In the genomic region with DNA sequence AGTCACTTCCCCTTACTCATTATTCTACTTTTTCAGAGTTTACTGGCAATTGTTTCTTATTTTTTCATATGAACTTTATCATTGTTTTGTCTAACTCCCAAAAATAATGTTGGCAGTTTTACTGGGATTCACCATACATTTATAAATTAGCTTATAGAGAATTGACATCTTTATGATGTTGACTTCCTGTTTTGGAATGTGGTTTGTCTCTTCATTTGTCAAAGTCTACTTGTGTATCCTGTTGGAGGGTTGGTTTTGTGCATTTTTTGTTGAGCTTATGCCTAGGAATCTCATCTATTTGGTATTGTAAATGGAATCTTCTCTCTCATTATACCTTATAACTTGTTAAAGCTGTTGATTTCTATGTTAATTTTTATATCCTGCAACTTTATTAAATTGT, we compare ENCODE assay signal across 17 cellular contexts. TPM values are rescaled to one million over a fixed set of nuclear protein-coding genes. Genes with fewer than 3 reads are reported as not detected.
DNase-seq lines count a peak whose midpoint lies in the region; ATAC-seq and TF ChIP-seq lines count a peak whose summit lies in the region.
"Had no signal": no experiment of that assay in that cellular context is flagged by ENCODE, and none has a peak within 500 bp of the region (broad histone marks: within the 10 kb centered on the region; RNA-seq: fewer than 3 reads in every experiment).

No MANE protein-coding gene starts in this region.

- no peak overlapping the region for H3K9ac ChIP-seq in BLaER1 treated with 17β-estradiol and CSF1 and Interleukin-3, amounts not matched to agents 10 nM and 100 nM

- peak overlapping the region; percentile 67 for H3K27ac Mint-ChIP-seq in T-helper 2 cell treated with Interferon-gamma antibody and Interleukin-4, amounts not matched to agents 5 μg/mL and 100 μg/mL, for 36 hours
- H3K27ac Mint-ChIP-seq in activated naive CD8-positive, alpha-beta T cell treated with anti-CD3 and anti-CD28 coated beads, Interleukin-2, amount 50 U/mL, for 24 hours, result no peak overlapping the region
- H3K27ac Mint-ChIP-seq: CD8-positive, alpha-beta T cell; stimulated activated naive CD8-positive, alpha-beta T cell treated with anti-CD3 and anti-CD28 coated beads, Interleukin-15, Interleukin-2, amounts not matched to agents 100 ng/mL and 50 ng/mL, for 24 hours had no signal

- peaks cover 13 to 51% (median 32%) of the 10 kb centered on the region in 10 experiments for H3K4me1 ChIP-seq in BLaER1 treated with 17β-estradiol and CSF1 and Interleukin-3, amounts not matched to agents 10 nM and 100 nM

- H3K27ac ChIP-seq in BLaER1 treated with 17β-estradiol and CSF1 and Interleukin-3, amounts not matched to agents 10 nM and 100 nM, result no peak overlapping the region

- peaks cover 0 to 34% (median 23%) of the 10 kb centered on the region in 11 experiments; a peak in 19 of 22 replicates for H3K9me3 ChIP-seq in BLaER1 treated with 17β-estradiol and CSF1 and Interleukin-3, amounts not matched to agents 10 nM and 100 nM (replicated peaks in 1 of 11)

- peak overlapping the region in 9 of 11 experiments; percentile 2 to 55 (median 29); a peak in 11 of 22 replicates for H3K4me2 ChIP-seq in BLaER1 treated with 17β-estradiol and CSF1 and Interleukin-3, amounts not matched to agents 10 nM and 100 nM

- peaks cover 0 to 12% (median 0%) of the 10 kb centered on the region in 11 experiments; a peak in 7 of 22 replicates for H3K36me3 ChIP-seq in BLaER1 treated with 17β-estradiol and CSF1 and Interleukin-3, amounts not matched to agents 10 nM and 100 nM

- H3K9me3 Mint-ChIP-seq in T-helper 2 cell treated with Interferon-gamma antibody and Interleukin-4, amounts not matched to agents 5 μg/mL and 100 μg/mL, for 36 hours, result peaks cover 7% of the 10 kb centered on the region
- H3K9me3 Mint-ChIP-seq in activated naive CD8-positive, alpha-beta T cell treated with anti-CD3 and anti-CD28 coated beads, Interleukin-2, amount 50 U/mL, for 24 hours, result no peaks in the 10 kb centered on the region

- no peak for TF ChIP-seq POLR2A in erythroblast (IDR thresholded peaks at IDR 0.05; ENCODE audit: low read length)

- no peak for ATAC-seq in GM19452 (IDR thresholded peaks at IDR 0.05; ENCODE audit: unreplicated experiment)
- no peak for ATAC-seq in activated naive CD8-positive, alpha-beta T cell treated with anti-CD3 and anti-CD28 coated beads, Interleukin-2, amount 50 U/mL, for 24 hours
- ATAC-seq: CD8-positive, alpha-beta T cell; left cardiac atrium; Panc1 had no signal

- no peaks in the 10 kb centered on the region for H3K27me3 ChIP-seq in BLaER1 treated with 17β-estradiol and CSF1 and Interleukin-3, amounts not matched to agents 10 nM and 100 nM

- H3K27me3 Mint-ChIP-seq in T-helper 2 cell treated with Interferon-gamma antibody and Interleukin-4, amounts not matched to agents 5 μg/mL and 100 μg/mL, for 36 hours (ENCODE audit: low read depth), result no peaks in the 10 kb centered on the region
- H3K27me3 Mint-ChIP-seq in activated naive CD8-positive, alpha-beta T cell treated with anti-CD3 and anti-CD28 coated beads, Interleukin-2, amount 50 U/mL, for 24 hours, result no peaks in the 10 kb centered on the region
- H3K27me3 Mint-ChIP-seq: stimulated activated naive CD8-positive, alpha-beta T cell treated with anti-CD3 and anti-CD28 coated beads, Interleukin-15, Interleukin-2, amounts not matched to agents 100 ng/mL and 50 ng/mL, for 24 hours had no signal

- peaks cover 14% of the 10 kb centered on the region for H3K36me3 Mint-ChIP-seq in T-helper 2 cell treated with Interferon-gamma antibody and Interleukin-4, amounts not matched to agents 5 μg/mL and 100 μg/mL, for 36 hours (ENCODE audit: low read depth)
- H3K36me3 Mint-ChIP-seq in activated naive CD8-positive, alpha-beta T cell treated with anti-CD3 and anti-CD28 coated beads, Interleukin-2, amount 50 U/mL, for 24 hours (ENCODE audit: low read depth), result peaks cover 3% of the 10 kb centered on the region

- H4K20me1 ChIP-seq in BLaER1 treated with 17β-estradiol and CSF1 and Interleukin-3, amounts not matched to agents 10 nM and 100 nM, result peaks cover 45 to 93% (median 85%) of the 10 kb centered on the region in 11 experiments; a peak in 21 of 22 replicates

- DNase-seq in GM04503 (ENCODE audit: low read depth), result peak; percentile 47
- DNase-seq in T-helper 2 cell treated with Interferon-gamma antibody and Interleukin-4, amounts not matched to agents 5 μg/mL and 100 μg/mL, for 36 hours (ENCODE audit: low spot score), result no peak
- DNase-seq in lung microvascular endothelial cell (ENCODE audit: low read depth in 2 of 2), result peak; percentile 14 to 79
- no peak for DNase-seq in erythroblast (lab: John Stamatoyannopoulos, UW)
- DNase-seq in kidney glomerular epithelial cell (lab: John Stamatoyannopoulos, UW), result no peak
- no peak for DNase-seq in activated naive CD8-positive, alpha-beta T cell treated with anti-CD3 and anti-CD28 coated beads, Interleukin-2, amount 50 U/mL, for 24 hours
- DNase-seq: CD8-positive, alpha-beta T cell; hippocampal formation; left cardiac atrium; NCI-H2029; NCI-H524; small intestine; SW 1271 had no signal

- H3K4me3 Mint-ChIP-seq in T-helper 2 cell treated with Interferon-gamma antibody and Interleukin-4, amounts not matched to agents 5 μg/mL and 100 μg/mL, for 36 hours, result peak overlapping the region; percentile 57
- H3K4me3 Mint-ChIP-seq in activated naive CD8-positive, alpha-beta T cell treated with anti-CD3 and anti-CD28 coated beads, Interleukin-2, amount 50 U/mL, for 24 hours, result no peak overlapping the region
- H3K4me3 Mint-ChIP-seq: CD8-positive, alpha-beta T cell; stimulated activated naive CD8-positive, alpha-beta T cell treated with anti-CD3 and anti-CD28 coated beads, Interleukin-15, Interleukin-2, amounts not matched to agents 100 ng/mL and 50 ng/mL, for 24 hours had no signal

- H3K4me3 ChIP-seq in BLaER1 treated with 17β-estradiol and CSF1 and Interleukin-3, amounts not matched to agents 10 nM and 100 nM, result no peak overlapping the region

- H3K4me1 Mint-ChIP-seq in T-helper 2 cell treated with Interferon-gamma antibody and Interleukin-4, amounts not matched to agents 5 μg/mL and 100 μg/mL, for 36 hours (ENCODE audit: low read depth), result peaks cover 46% of the 10 kb centered on the region
- H3K4me1 Mint-ChIP-seq in activated naive CD8-positive, alpha-beta T cell treated with anti-CD3 and anti-CD28 coated beads, Interleukin-2, amount 50 U/mL, for 24 hours, result peaks cover 64% of the 10 kb centered on the region

RNA-seq across cellular contexts. Expression of a gene that starts 16.4 kb away (rescaled TPM):
- 11.6 and 19.0 TPM in 2 replicates for total RNA-seq in lung microvascular endothelial cell

Comparison
In these comparisons a context has a peak if more than half of its experiments do, and no peak if none do; other contexts are left out.
1. DNase-seq: peak in GM04503 (single experiment) and lung microvascular endothelial cell (2 of 2); none in T-helper 2 cell treated with Interferon-gamma antibody and Interleukin-4, amounts not matched to agents 5 μg/mL and 100 μg/mL, for 36 hours (single experiment), erythroblast (0 of 2), kidney glomerular epithelial cell (single experiment) and activated naive CD8-positive, alpha-beta T cell treated with anti-CD3 and anti-CD28 coated beads, Interleukin-2, amount 50 U/mL, for 24 hours (single experiment).